In genomic region chr6:68729377-68729903, GRCh38 we compare ENCODE assay signal across 14 cellular contexts.
DNase-seq lines count a peak whose midpoint lies in the region; ATAC-seq and TF ChIP-seq lines count a peak whose summit lies in the region.
"Had no signal": no experiment of that assay in that cellular context is flagged by ENCODE, and none has a peak within 500 bp of the region (broad histone marks: within the 10 kb centered on the region; RNA-seq: fewer than 3 reads in every experiment).

No MANE protein-coding gene starts in this region.

- no peak overlapping the region for H3K9ac ChIP-seq in Karpas-422 (ENCODE audit: low read length)

- no peak overlapping the region for H3K4me3 Mint-ChIP-seq in Calu3 (ENCODE audit: low read depth, unreplicated experiment)
- H3K4me3 Mint-ChIP-seq: CD14-positive monocyte; CD8-positive, alpha-beta T cell had no signal

- ATAC-seq in sciatic nerve: no peak
- ATAC-seq: CD8-positive, alpha-beta T cell; GM12878 had no signal

- no peaks in the 10 kb centered on the region for H4K20me1 ChIP-seq in Karpas-422 (ENCODE audit: insufficient read depth, low read depth, low read length)

- H3K4me1 Mint-ChIP-seq in Calu3 (ENCODE audit: low read depth, unreplicated experiment): no peaks in the 10 kb centered on the region
- H3K4me1 Mint-ChIP-seq: CD14-positive monocyte had no signal

- H3K27me3 ChIP-seq in Karpas-422 (ENCODE audit: low read length): no peaks in the 10 kb centered on the region

- no peaks in the 10 kb centered on the region for H3K9me3 Mint-ChIP-seq in Calu3 (ENCODE audit: low read depth, unreplicated experiment)
- H3K9me3 Mint-ChIP-seq: CD14-positive monocyte; CD8-positive, alpha-beta T cell had no signal

- no peaks in the 10 kb centered on the region for H3K36me3 ChIP-seq in Karpas-422 (ENCODE audit: insufficient read depth, low read length)
- H3K36me3 ChIP-seq: HAP-1 had no signal

- no TSS peak for BruUV-seq in Calu3 (replicated peaks; lab: Mats Ljungman, UMichigan)

- no peak overlapping the region for H3K4me2 ChIP-seq in Karpas-422 (ENCODE audit: low read depth, low read length, poor library complexity, severe bottlenecking)

- H3K4me3 ChIP-seq in Karpas-422 (ENCODE audit: low read length): no peak overlapping the region
- H3K4me3 ChIP-seq: GM12878, HAP-1 had no signal

- H3K27ac Mint-ChIP-seq in Calu3 (ENCODE audit: unreplicated experiment): no peak overlapping the region
- H3K27ac Mint-ChIP-seq: CD14-positive monocyte; CD8-positive, alpha-beta T cell had no signal

- H3K4me1 ChIP-seq in Karpas-422 (ENCODE audit: low read length): no peaks in the 10 kb centered on the region
- H3K4me1 ChIP-seq: HAP-1 had no signal

- H3K79me2 ChIP-seq in Karpas-422 (ENCODE audit: low read length): no peaks in the 10 kb centered on the region

- CTCF ChIA-PET in Calu3 (lab: Charles Lee): no interaction called here

- no peaks in the 10 kb centered on the region for H3K9me3 ChIP-seq in Karpas-422 (ENCODE audit: low read length)
- H3K9me3 ChIP-seq: HAP-1 had no signal

- H3K27ac ChIP-seq in angular gyrus (ENCODE audit: low read depth, low read length): peak overlapping the region; percentile 60
- peak overlapping the region; percentile 80 for H3K27ac ChIP-seq in cingulate gyrus (ENCODE audit: low read depth, low read length)
- no peak overlapping the region for H3K27ac ChIP-seq in Karpas-422 (ENCODE audit: low read length)

- no peaks in the 10 kb centered on the region for H3K27me3 Mint-ChIP-seq in Calu3 (ENCODE audit: unreplicated experiment)

- intact Hi-C loops in sciatic nerve (cut with DNase I): no loop called here
- intact Hi-C loops in Calu3 (cut with micrococcal nuclease; ENCODE audit: unreplicated experiment): no loop called here

- no peaks in the 10 kb centered on the region for H3K9me2 ChIP-seq in Karpas-422 (replicated peaks; ENCODE audit: insufficient read depth, low read length)

- no peaks in the 10 kb centered on the region for H3K36me3 Mint-ChIP-seq in Calu3 (ENCODE audit: insufficient read depth, unreplicated experiment)
- H3K36me3 Mint-ChIP-seq: CD14-positive monocyte; CD8-positive, alpha-beta T cell had no signal

- DNase-seq in inferior parietal cortex (ENCODE audit: extremely low spot score) (peak; percentile 66), pons (ENCODE audit: low spot score) (peak; percentile 66), Karpas-422 (no peak), sciatic nerve (ENCODE audit: low spot score) (no peak), DMS153 treated with DMSO at 0.1 percent for 48 hours (lab: John Stamatoyannopoulos, UW; ENCODE audit: unreplicated experiment) (no peak), Calu3 (no peak)
- DNase-seq: CD8-positive, alpha-beta T cell; COR-L47; DMS79 had no signal

- H2AFZ ChIP-seq in Karpas-422 (ENCODE audit: low read length): no peak overlapping the region

- no peak for TF ChIP-seq CTCF in Calu3 (IDR thresholded peaks at IDR 0.05; ENCODE audit: unreplicated experiment)

Comparison
In these comparisons a context has a peak if more than half of its experiments do, and no peak if none do; other contexts are left out.
1. DNase-seq: peak in inferior parietal cortex (single experiment) and pons (single experiment); none in Karpas-422 (single experiment), sciatic nerve (single experiment), DMS153 treated with DMSO at 0.1 percent for 48 hours (single experiment) and Calu3 (single experiment).